In genomic region chr1:202501281-202501680, GRCh38 we compare ENCODE assay signal across 8 cellular contexts.
DNase-seq lines count a peak whose midpoint lies in the region; ATAC-seq and TF ChIP-seq lines count a peak whose summit lies in the region.

No MANE protein-coding gene starts in this region.

- no peaks in the 10 kb centered on the region for H3K9me3 Mint-ChIP-seq in CD8-positive, alpha-beta memory T cell

- no peaks in the 10 kb centered on the region for H3K4me1 Mint-ChIP-seq in CD8-positive, alpha-beta memory T cell

- H3K27me3 ChIP-seq in HAP-1 (ENCODE audit: low read depth) (no peaks in the 10 kb centered on the region), thyroid gland (no peaks in the 10 kb centered on the region)
- no peaks in the 10 kb centered on the region for H3K27me3 ChIP-seq in CD8-positive, alpha-beta memory T cell (ENCODE audit: insufficient read depth, low read length, poor library complexity, severe bottlenecking)

- no peak overlapping the region for H3K4me3 Mint-ChIP-seq in CD8-positive, alpha-beta memory T cell

- 48 to 64% methylated on average over 2 of the region's 2 CpGs for WGBS in thyroid gland, 2 donors

- no peaks in the 10 kb centered on the region for H3K9me3 ChIP-seq in HAP-1
- no peaks in the 10 kb centered on the region for H3K9me3 ChIP-seq in thyroid gland
- H3K9me3 ChIP-seq in CD8-positive, alpha-beta memory T cell (ENCODE audit: low read length): no peaks in the 10 kb centered on the region

- ATAC-seq in HG02870 (IDR thresholded peaks at IDR 0.05; ENCODE audit: unreplicated experiment): no peak

- H3K27ac Mint-ChIP-seq in CD8-positive, alpha-beta memory T cell: peak overlapping the region in 1 of 8 donors; percentile 24

- in situ Hi-C loops in HAP-1 (cut with MboI; ENCODE audit: low sequenced_read_pairs): no loop called here
- in situ Hi-C loops in SK-MEL-5 (cut with HindIII; ENCODE audit: low pct_unique_long_range_greater_than_20kb, low sequenced_read_pairs): no loop called here

- no peak overlapping the region for H3K27ac ChIP-seq in C4-2B
- H3K27ac ChIP-seq in thyroid gland: no peak overlapping the region
- H3K27ac ChIP-seq in CD8-positive, alpha-beta memory T cell (ENCODE audit: low read depth, low read length): no peak overlapping the region

- CTCF ChIA-PET in CD8-positive, alpha-beta memory T cell (lab: Charles Lee): interaction anchor here (1.2 kb wide), 1 partner anchor 219 kb away, joined by 6 read pairs; no protein-coding TSS in a partner anchor

- no peak overlapping the region for H3K4me3 ChIP-seq in HAP-1
- no peak overlapping the region for H3K4me3 ChIP-seq in thyroid gland (replicated peaks in 1 of 3)
- H3K4me3 ChIP-seq in CD8-positive, alpha-beta memory T cell (ENCODE audit: low read length): no peak overlapping the region

- H3K36me3 ChIP-seq in HAP-1 (replicated peaks) (no peaks in the 10 kb centered on the region; the same call in 1 of the 2 replicates), thyroid gland (peaks cover 0 to 8% of the 10 kb centered on the region in 2 donors)
- no peaks in the 10 kb centered on the region for H3K36me3 ChIP-seq in CD8-positive, alpha-beta memory T cell (ENCODE audit: insufficient read depth, low read length)

- POLR2A ChIA-PET in CD8-positive, alpha-beta memory T cell (lab: Charles Lee): interaction anchor here (0.6 kb wide), 1 partner anchor 218 kb away, joined by 3 read pairs; no protein-coding TSS in a partner anchor

- peaks cover 9 to 51% (median 26%) of the 10 kb centered on the region in 3 donors for H3K36me3 Mint-ChIP-seq in CD8-positive, alpha-beta memory T cell

- no peaks in the 10 kb centered on the region for H3K4me1 ChIP-seq in HAP-1
- H3K4me1 ChIP-seq in thyroid gland: peaks cover 12 to 13% of the 10 kb centered on the region in 2 donors
- H3K4me1 ChIP-seq in CD8-positive, alpha-beta memory T cell (ENCODE audit: insufficient read depth, low read length): no peaks in the 10 kb centered on the region

- H3K27me3 Mint-ChIP-seq in CD8-positive, alpha-beta memory T cell: no peaks in the 10 kb centered on the region

- peak; percentile 76 for TF ChIP-seq CTCF in C4-2B (conservative IDR thresholded peaks at IDR 0.05)
- TF ChIP-seq CTCF in thyroid gland (IDR thresholded peaks at IDR 0.05): peak; percentile 15 to 82 (median 58)

- DNase-seq in HAP-1 (ENCODE audit: low spot score in 2 of 2) (peak; percentile 7 to 9), SK-MEL-5 (ENCODE audit: low read depth, low spot score) (peak; percentile 70), globus pallidus (ENCODE audit: low spot score) (peak; percentile 59), thyroid gland (no peak)
- no peak for DNase-seq in CD8-positive, alpha-beta memory T cell
- no peak for DNase-seq in stimulated activated CD4-positive, alpha-beta T cell treated with anti-CD3 and anti-CD28 coated beads, Interleukin-2, amount 100 ng/mL, for 24 hours

- TF ChIP-seq POLR2A in thyroid gland (IDR thresholded peaks at IDR 0.05): no peak

- intact Hi-C loops in thyroid gland (cut with DNase I): loop anchor here (10.0 kb wide), 1 partner anchor 74 kb away; no protein-coding TSS in a partner anchor

Comparison
In these comparisons a context has a peak if more than half of its experiments do, and no peak if none do; other contexts are left out.
1. DNase-seq: peak in HAP-1 (2 of 2), SK-MEL-5 (single experiment) and globus pallidus (single experiment); none in thyroid gland (0 of 2), CD8-positive, alpha-beta memory T cell (0 of 5) and stimulated activated CD4-positive, alpha-beta T cell treated with anti-CD3 and anti-CD28 coated beads, Interleukin-2, amount 100 ng/mL, for 24 hours (0 of 2).